In the genomic region with DNA sequence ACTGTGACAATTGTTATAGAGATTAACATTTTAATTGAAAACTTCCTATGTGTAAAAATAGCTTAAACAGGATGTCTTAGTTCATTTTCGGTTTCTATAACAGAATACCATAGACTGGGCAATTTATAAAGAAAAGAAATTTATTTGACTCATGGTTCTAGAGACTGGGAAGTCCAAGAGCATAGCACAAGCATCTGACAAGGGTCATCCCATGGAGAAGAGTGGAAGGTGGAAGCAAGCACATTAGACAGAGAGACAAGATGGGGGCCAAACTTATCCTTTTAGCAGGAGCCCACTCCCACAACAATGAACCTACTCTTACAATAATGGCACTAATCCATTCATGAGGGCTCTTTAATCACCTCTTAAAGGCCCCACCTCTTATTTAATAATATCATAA, we compare ENCODE assay signal across 29 cellular contexts.
"Had no signal": no experiment of that assay in that cellular context is flagged by ENCODE, and none has a peak within 500 bp of the region (broad histone marks: within the 10 kb centered on the region; RNA-seq: fewer than 3 reads in every experiment).

No MANE protein-coding gene starts in this region.

- H3K36me3 ChIP-seq: stomach, suprapubic skin, thoracic aorta, thyroid gland, tibial artery, transverse colon, upper lobe of left lung, upper lobe of right lung, uterus, vagina had no signal

- H3K4me1 Mint-ChIP-seq: stimulated activated effector memory CD8-positive, alpha-beta T cell treated with anti-CD3 and anti-CD28 coated beads, Interleukin-12 subunit alpha, Interleukin-12 subunit beta, amount 100 ng/mL, for 72 hours; stimulated activated memory B cell treated with anti-CD40 and anti-IgM and Interleukin-4, amounts not matched to agents 10 μg/mL and 1 μg/mL and 100 μg/mL, for 72 hours; stimulated activated naive B cell treated with anti-CD40 and anti-IgM and Interleukin-4, amounts not matched to agents 10 μg/mL and 1 μg/mL and 100 μg/mL, for 72 hours; stimulated activated naive CD8-positive, alpha-beta T cell treated with anti-CD3 and anti-CD28 coated beads, Interleukin-15, amount 100 ng/mL, for 72 hours had no signal

- H3K4me3 Mint-ChIP-seq: stimulated activated effector memory CD8-positive, alpha-beta T cell treated with anti-CD3 and anti-CD28 coated beads, Interleukin-12 subunit alpha, Interleukin-12 subunit beta, amount 100 ng/mL, for 72 hours; stimulated activated memory B cell treated with anti-CD40 and anti-IgM and Interleukin-4, amounts not matched to agents 10 μg/mL and 1 μg/mL and 100 μg/mL, for 72 hours; stimulated activated naive B cell treated with anti-CD40 and anti-IgM and Interleukin-4, amounts not matched to agents 10 μg/mL and 1 μg/mL and 100 μg/mL, for 72 hours; stimulated activated naive CD8-positive, alpha-beta T cell treated with anti-CD3 and anti-CD28 coated beads, Interleukin-15, amount 100 ng/mL, for 72 hours; stimulated activated naive CD8-positive, alpha-beta T cell treated with anti-CD3 and anti-CD28 coated beads, Interleukin-15, Interleukin-2, amounts not matched to agents 100 ng/mL and 50 ng/mL, for 24 hours; type B pancreatic cell had no signal

- DNase-seq: stimulated activated CD4-positive, alpha-beta T cell treated with anti-CD3 and anti-CD28 coated beads, Interleukin-2, amount 100 ng/mL, for 48 hours; stimulated activated CD4-positive, alpha-beta T cell treated with anti-CD3 and anti-CD28 coated beads, Interleukin-4, amount 100 ng/mL, for 1 hour; stimulated activated CD4-positive, alpha-beta T cell treated with anti-CD3 and anti-CD28 coated beads, Interleukin-4, amount 100 ng/mL, for 24 hours; stimulated activated CD4-positive, alpha-beta T cell treated with anti-CD3 and anti-CD28 coated beads, Interleukin-4, amount 100 ng/mL, for 4 hours; stimulated activated CD8-positive, alpha-beta memory T cell treated with anti-CD3 and anti-CD28 coated beads, Interleukin-4, amount 100 ng/mL, for 48 hours; stimulated activated naive B cell treated with anti-CD40 and anti-IgM and Interleukin-4, amounts not matched to agents 10 μg/mL and 1 μg/mL and 100 μg/mL, for 72 hours; stimulated activated naive CD4-positive, alpha-beta T cell; stimulated activated naive CD4-positive, alpha-beta T cell treated with Interleukin-2 at 50 U/mL for 16 hours; stimulated activated naive CD8-positive, alpha-beta T cell treated with anti-CD3 and anti-CD28 coated beads, Interleukin-15, amount 100 ng/mL, for 72 hours; stimulated activated naive CD8-positive, alpha-beta T cell treated with anti-CD3 and anti-CD28 coated beads, Interleukin-15, Interleukin-2, amounts not matched to agents 100 U/mL and 50 U/mL, for 24 hours; stomach; substantia nigra; testis; thyroid gland; tibial artery; transverse colon; trophoblast cell; upper lobe of left lung; upper lobe of right lung; uterus had no signal

- FAIRE-seq: urothelium cell line had no signal

- H3K9me3 ChIP-seq: suprapubic skin, testis, thoracic aorta, thyroid gland, transverse colon, upper lobe of right lung, uterus, vagina had no signal

- H3K27ac ChIP-seq: stomach, suprapubic skin, testis, thoracic aorta, thyroid gland, tibial artery, tibial nerve, transverse colon, upper lobe of left lung, upper lobe of right lung, uterus, vagina had no signal

- H3K27ac Mint-ChIP-seq: stimulated activated effector memory CD8-positive, alpha-beta T cell treated with anti-CD3 and anti-CD28 coated beads, Interleukin-12 subunit alpha, Interleukin-12 subunit beta, amount 100 ng/mL, for 72 hours; stimulated activated memory B cell treated with anti-CD40 and anti-IgM and Interleukin-4, amounts not matched to agents 10 μg/mL and 1 μg/mL and 100 μg/mL, for 72 hours; stimulated activated naive B cell treated with anti-CD40 and anti-IgM and Interleukin-4, amounts not matched to agents 10 μg/mL and 1 μg/mL and 100 μg/mL, for 72 hours; stimulated activated naive CD8-positive, alpha-beta T cell treated with anti-CD3 and anti-CD28 coated beads, Interleukin-15, amount 100 ng/mL, for 72 hours; stimulated activated naive CD8-positive, alpha-beta T cell treated with anti-CD3 and anti-CD28 coated beads, Interleukin-15, Interleukin-2, amounts not matched to agents 100 ng/mL and 50 ng/mL, for 24 hours; type B pancreatic cell had no signal

- H3K4me3 ChIP-seq: stomach, suprapubic skin, testis, thoracic aorta, thyroid gland, tibial artery, tibial nerve, transverse colon, upper lobe of left lung, upper lobe of right lung, uterus, vagina had no signal

- H3K27me3 Mint-ChIP-seq: stimulated activated memory B cell treated with anti-CD40 and anti-IgM and Interleukin-4, amounts not matched to agents 10 μg/mL and 1 μg/mL and 100 μg/mL, for 72 hours; stimulated activated naive B cell treated with anti-CD40 and anti-IgM and Interleukin-4, amounts not matched to agents 10 μg/mL and 1 μg/mL and 100 μg/mL, for 72 hours; stimulated activated naive CD8-positive, alpha-beta T cell treated with anti-CD3 and anti-CD28 coated beads, Interleukin-15, amount 100 ng/mL, for 72 hours; stimulated activated naive CD8-positive, alpha-beta T cell treated with anti-CD3 and anti-CD28 coated beads, Interleukin-15, Interleukin-2, amounts not matched to agents 100 ng/mL and 50 ng/mL, for 24 hours; type B pancreatic cell had no signal

- H3K4me1 ChIP-seq: stomach, suprapubic skin, tibial artery, transverse colon, upper lobe of left lung, upper lobe of right lung, uterus, vagina had no signal

- H3K36me3 Mint-ChIP-seq: stimulated activated effector memory CD8-positive, alpha-beta T cell treated with anti-CD3 and anti-CD28 coated beads, Interleukin-12 subunit alpha, Interleukin-12 subunit beta, amount 100 ng/mL, for 72 hours; type B pancreatic cell had no signal

- H3K27me3 ChIP-seq: stomach, suprapubic skin, testis, thyroid gland, tibial artery, tibial nerve, transverse colon, upper lobe of left lung, upper lobe of right lung, uterus, vagina had no signal

- ATAC-seq: stimulated activated effector memory CD8-positive, alpha-beta T cell treated with anti-CD3 and anti-CD28 coated beads, Interleukin-12 subunit alpha, Interleukin-12 subunit beta, amount 100 ng/mL, for 72 hours; stimulated activated memory B cell treated with anti-CD40 and anti-IgM and Interleukin-4, amounts not matched to agents 10 μg/mL and 1 μg/mL and 100 μg/mL, for 72 hours; stimulated activated naive B cell treated with anti-CD40 and anti-IgM and Interleukin-4, amounts not matched to agents 10 μg/mL and 1 μg/mL and 100 μg/mL, for 72 hours; stimulated activated naive CD8-positive, alpha-beta T cell treated with anti-CD3 and anti-CD28 coated beads, Interleukin-15, amount 100 ng/mL, for 72 hours; stimulated activated naive CD8-positive, alpha-beta T cell treated with anti-CD3 and anti-CD28 coated beads, Interleukin-15, Interleukin-2, amounts not matched to agents 100 U/mL and 50 U/mL, for 24 hours; upper lobe of right lung had no signal
